In the genomic region with DNA sequence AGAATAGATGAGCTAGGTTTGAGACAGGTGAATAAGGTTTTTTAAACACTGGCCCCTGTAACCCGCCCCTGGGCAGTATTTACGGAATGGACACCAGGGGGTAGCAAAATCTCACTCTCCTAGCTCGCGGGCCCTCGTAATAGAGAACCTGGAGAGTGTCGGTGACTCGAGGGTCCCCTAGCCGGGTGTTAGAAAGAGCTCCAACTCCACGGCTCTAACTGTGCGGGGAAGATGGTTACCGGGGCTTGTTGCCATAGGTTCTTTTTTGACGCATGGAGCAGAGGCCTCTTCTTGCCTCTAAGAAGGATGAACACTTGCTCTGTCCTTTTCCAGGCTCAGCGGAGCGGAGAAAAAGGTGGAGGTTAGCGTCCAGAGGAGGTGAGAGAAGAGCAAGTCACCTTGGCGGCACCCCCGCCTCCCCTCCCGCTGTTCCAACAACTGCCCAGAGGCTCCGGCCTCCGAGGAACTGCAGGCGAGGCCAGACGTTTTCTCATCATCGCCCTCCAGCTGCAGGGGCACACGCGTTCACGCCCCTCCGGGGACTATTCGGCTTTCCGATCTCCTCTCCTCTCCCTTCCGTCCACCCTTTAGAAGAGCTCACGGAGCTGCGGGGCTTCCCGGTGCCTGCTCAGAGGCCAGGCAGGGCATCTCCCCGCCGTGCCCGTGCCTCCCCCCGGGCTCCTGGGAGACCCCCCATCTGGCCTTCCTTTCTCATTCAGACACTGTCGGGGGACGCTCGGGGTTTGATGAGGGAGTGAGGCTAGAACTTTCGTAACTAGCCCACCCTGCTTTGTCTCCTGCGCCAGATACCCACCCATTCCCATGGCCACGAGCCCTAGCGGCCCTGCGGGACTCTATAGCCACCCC, we compare ENCODE assay signal across 8 cellular contexts. TPM values are rescaled to one million over a fixed set of nuclear protein-coding genes. Genes with fewer than 3 reads are reported as not detected.
DNase-seq lines count a peak whose midpoint lies in the region; ATAC-seq and TF ChIP-seq lines count a peak whose summit lies in the region.

No MANE protein-coding gene starts in this region.

- H3K9me3 ChIP-seq in body of pancreas (no peaks in the 10 kb centered on the region), iPS DF 6.9 (ENCODE audit: control insufficient read depth, insufficient read depth, low read length) (no peaks in the 10 kb centered on the region)

- H3K27me3 ChIP-seq in body of pancreas, result no peaks in the 10 kb centered on the region
- H3K27me3 ChIP-seq in iPS DF 6.9 (ENCODE audit: control insufficient read depth, insufficient read depth, low read length), result no peaks in the 10 kb centered on the region; the same call in 1 of the 2 replicates

- no peak overlapping the region for H3K4me3 ChIP-seq in body of pancreas
- H3K4me3 ChIP-seq in iPS DF 6.9 (ENCODE audit: low read length), result peak overlapping the region; percentile 77

- 3% methylated on average over 30 to 41 of the region's 45 CpGs for whole genome bisulfite sequencing in body of pancreas, 2 donors
- WGBS in iPS DF 6.9 (ENCODE audit: insufficient coverage, insufficient read length), result no CpG with 5 or more reads among the region's 45 CpGs

- H3K4me1 ChIP-seq in body of pancreas (peaks cover 37% of the 10 kb centered on the region), iPS DF 6.9 (ENCODE audit: control insufficient read depth, insufficient read depth, low read length) (peaks cover 4% of the 10 kb centered on the region; the same call in 1 of the 2 replicates)

- intact Hi-C loops in body of pancreas (cut with DNase I), result no loop called here

- ATAC-seq in body of pancreas (peak; percentile 33), GM19035 (IDR thresholded peaks at IDR 0.05; ENCODE audit: unreplicated experiment) (no peak), GM21423 (IDR thresholded peaks at IDR 0.05; ENCODE audit: unreplicated experiment) (no peak)

- TF ChIP-seq POLR2A in body of pancreas (IDR thresholded peaks at IDR 0.05), result no peak

- peak; percentile 42 to 71 (median 67) for TF ChIP-seq CTCF in body of pancreas (IDR thresholded peaks at IDR 0.05)

- H3K36me3 ChIP-seq in body of pancreas (replicated peaks in 1 of 2; ENCODE audit: insufficient read depth in 1 of 2, low read depth in 2 of 2) (no peaks in the 10 kb centered on the region), iPS DF 6.9 (ENCODE audit: control insufficient read depth, insufficient read depth, low read length) (peaks cover 5% of the 10 kb centered on the region; the same call in 1 of the 2 replicates)

- DNase-seq in EH (ENCODE audit: low read depth) (peak; percentile 70), MV-4-11 (lab: John Stamatoyannopoulos, UW) (peak; percentile 43), SK-N-DZ (ENCODE audit: low spot score) (peak; percentile 78), body of pancreas (peak; percentile 68 to 73 (median 70)), iPS DF 6.9 (ENCODE audit: low read depth, low spot score) (no peak), putamen (ENCODE audit: low spot score) (peak; percentile 45)

- H3K27ac ChIP-seq in body of pancreas (peak overlapping the region; percentile 78 to 90 (median 86)), iPS DF 6.9 (ENCODE audit: low read length) (no peak overlapping the region)

RNA-seq across cellular contexts. Expression of a gene that starts 1.4 kb away (rescaled TPM):
- polyA plus RNA-seq in SK-N-DZ (2014; cell fraction: cytosol; rRNA removed), result 21.0 and 21.5 TPM in 2 replicates
- polyA plus RNA-seq in SK-N-DZ (2014; cell fraction: nucleus; rRNA removed), result 58.7 and 59.2 TPM in 2 replicates
- 100 to 1,000 TPM in 1 of 2 donors, 10 to 100 TPM in 1; 58.4 to 142 TPM for total RNA-seq in body of pancreas

RNA-seq across cellular contexts. Expression of a gene that starts 11.1 kb away (rescaled TPM):
- not detected in 2 replicates for polyA plus RNA-seq in SK-N-DZ (2014; cell fraction: cytosol; rRNA removed)
- polyA plus RNA-seq in SK-N-DZ (2014; cell fraction: nucleus; rRNA removed), result not detected in 2 replicates
- total RNA-seq in body of pancreas, result not detected

RNA-seq across cellular contexts. Expression of a gene that starts 26.6 kb away (rescaled TPM):
- not detected in 2 replicates for polyA plus RNA-seq in SK-N-DZ (2014; cell fraction: cytosol; rRNA removed)
- not detected in 2 replicates for polyA plus RNA-seq in SK-N-DZ (2014; cell fraction: nucleus; rRNA removed)
- 1 to 10 TPM in 1 of 2 donors, not detected in 1; 1.0 TPM for total RNA-seq in body of pancreas

RNA-seq across cellular contexts. Expression of a gene that starts 29.7 kb away (rescaled TPM):
- 39.1 and 51.2 TPM in 2 replicates for polyA plus RNA-seq in SK-N-DZ (2014; cell fraction: cytosol; rRNA removed)
- polyA plus RNA-seq in SK-N-DZ (2014; cell fraction: nucleus; rRNA removed), result 50.4 and 56.3 TPM in 2 replicates
- total RNA-seq in body of pancreas, result 10 to 100 TPM; 28.3 to 39.2 TPM

RNA-seq across cellular contexts. Expression of a gene that starts 32.1 kb away (rescaled TPM):
- polyA plus RNA-seq in SK-N-DZ (2014; cell fraction: cytosol; rRNA removed), result 0.22 TPM in 1 of 2 replicates, not detected in the other
- polyA plus RNA-seq in SK-N-DZ (2014; cell fraction: nucleus; rRNA removed), result 0.22 and 0.24 TPM in 2 replicates
- total RNA-seq in body of pancreas, result 1 to 10 TPM in 1 of 2 donors, not detected in 1; 1.3 TPM
